8 cellular contexts compared by ENCODE assay signal in the genomic region with DNA sequence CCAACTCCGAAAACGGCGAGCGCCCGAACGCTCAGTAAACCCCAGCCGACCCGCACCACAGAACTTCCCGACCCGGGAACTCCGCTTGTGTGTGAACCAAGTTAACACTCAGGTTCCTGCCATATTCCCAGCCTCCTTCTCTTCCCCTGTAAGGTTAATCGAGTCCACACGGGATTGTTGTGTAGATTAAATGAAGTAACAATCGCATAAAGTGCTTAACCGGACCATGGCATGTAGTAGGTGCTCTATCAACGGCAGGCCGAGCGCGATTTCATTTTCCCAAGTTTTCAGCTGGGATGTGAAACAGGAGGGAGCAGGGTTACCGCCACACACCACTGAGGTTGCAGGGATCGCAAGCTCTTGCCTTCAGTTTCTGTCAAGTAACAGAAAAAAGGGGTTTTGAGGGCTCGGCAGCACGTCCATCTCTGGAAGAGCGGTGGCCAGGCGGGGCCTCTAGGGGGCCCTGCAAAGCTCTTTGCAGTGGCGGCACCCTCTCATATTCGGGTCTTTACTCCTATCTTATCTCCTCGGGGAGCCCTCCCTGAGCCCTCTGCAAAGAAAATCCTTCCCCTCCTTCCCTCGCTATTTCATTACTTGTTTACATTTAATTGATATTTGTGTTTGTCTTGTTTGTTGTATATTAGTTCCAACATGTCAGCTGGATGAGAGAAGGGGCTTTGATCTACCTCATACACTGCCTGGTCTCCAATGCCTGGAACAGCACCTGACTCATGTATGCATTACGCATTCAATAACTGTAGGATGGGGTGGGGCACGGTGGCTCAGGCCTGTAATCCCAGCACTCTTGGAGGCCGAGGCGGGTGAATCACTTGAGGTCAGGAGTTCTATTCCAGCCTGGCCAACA. TPM values are rescaled to one million over a fixed set of nuclear protein-coding genes. Genes with fewer than 3 reads are reported as not detected.
DNase-seq lines count a peak whose midpoint lies in the region; ATAC-seq and TF ChIP-seq lines count a peak whose summit lies in the region.

No MANE protein-coding gene starts in this region.

- H4K20me1 ChIP-seq in MM.1S (ENCODE audit: insufficient read depth, low read length): no peaks in the 10 kb centered on the region

- CTCF ChIA-PET in activated CD4-positive, alpha-beta memory T cell treated with anti-CD3 and anti-CD28 coated beads, Interleukin-2, amount 10 ng/mL, durations not matched to agents 7 days and 5 days (lab: Charles Lee): interaction anchor here (0.8 kb wide), 1 partner anchor 14 kb away, joined by 3 read pairs; no protein-coding TSS in a partner anchor

- peak overlapping the region; percentile 77 for H3K4me2 ChIP-seq in MM.1S (ENCODE audit: low read depth, low read length)

- H3K4me3 ChIP-seq in MM.1S (ENCODE audit: low read length): peak overlapping the region; percentile 90
- peak overlapping the region; percentile 31 for H3K4me3 ChIP-seq in fibroblast of mammary gland (ENCODE audit: control insufficient read depth, low read depth, low read length)

- H3K9me2 ChIP-seq in MM.1S (replicated peaks; ENCODE audit: insufficient read depth, low read length): no peaks in the 10 kb centered on the region

- POLR2A ChIA-PET in activated CD4-positive, alpha-beta memory T cell treated with anti-CD3 and anti-CD28 coated beads, Interleukin-2, amount 10 ng/mL, durations not matched to agents 7 days and 5 days (lab: Charles Lee): no interaction called here

- peak; percentile 78 for TF ChIP-seq CTCF in MM.1S (IDR thresholded peaks at IDR 0.05; ENCODE audit: low read length)
- peak; percentile 31 for TF ChIP-seq CTCF in fibroblast of mammary gland (conservative IDR thresholded peaks at IDR 0.05; ENCODE audit: control insufficient read depth, insufficient read depth, low read depth, low read length)

- H3K27me3 Mint-ChIP-seq in activated CD4-positive, alpha-beta memory T cell treated with anti-CD3 and anti-CD28 coated beads, Interleukin-2, amount 10 ng/mL, durations not matched to agents 7 days and 5 days: peaks cover 27% of the 10 kb centered on the region

- H3K36me3 ChIP-seq in MM.1S (replicated peaks; ENCODE audit: insufficient read depth, low read length): no peaks in the 10 kb centered on the region

- H2AFZ ChIP-seq in MM.1S (ENCODE audit: low read length): peak overlapping the region; percentile 87

- no peak overlapping the region for H3K27ac Mint-ChIP-seq in activated CD4-positive, alpha-beta memory T cell treated with anti-CD3 and anti-CD28 coated beads, Interleukin-2, amount 10 ng/mL, durations not matched to agents 7 days and 5 days

- ATAC-seq in HG02678 (IDR thresholded peaks at IDR 0.05; ENCODE audit: unreplicated experiment): no peak

- peaks cover 6% of the 10 kb centered on the region; the same call in 1 of the 2 replicates for H3F3A ChIP-seq in MM.1S (ENCODE audit: insufficient read depth, low read length)

- no peaks in the 10 kb centered on the region for H3K9me3 Mint-ChIP-seq in activated CD4-positive, alpha-beta memory T cell treated with anti-CD3 and anti-CD28 coated beads, Interleukin-2, amount 10 ng/mL, durations not matched to agents 7 days and 5 days

- peaks cover 91% of the 10 kb centered on the region for H3K79me2 ChIP-seq in MM.1S (ENCODE audit: low read length)

- peak overlapping the region; percentile 79 for H3K9ac ChIP-seq in MM.1S (ENCODE audit: low read length)

- peaks cover 2% of the 10 kb centered on the region for H3K36me3 Mint-ChIP-seq in activated CD4-positive, alpha-beta memory T cell treated with anti-CD3 and anti-CD28 coated beads, Interleukin-2, amount 10 ng/mL, durations not matched to agents 7 days and 5 days (ENCODE audit: low read depth)

- H3K4me3 Mint-ChIP-seq in activated CD4-positive, alpha-beta memory T cell treated with anti-CD3 and anti-CD28 coated beads, Interleukin-2, amount 10 ng/mL, durations not matched to agents 7 days and 5 days: peak overlapping the region; percentile 78

- H3K4me1 ChIP-seq in MM.1S (ENCODE audit: low read length): 0 out of 2 replicates have a peak, but pooled peaks cover 4% of the 10 kb centered on the region

- no peaks in the 10 kb centered on the region for H3K9me3 ChIP-seq in MM.1S (replicated peaks; ENCODE audit: insufficient read depth, low read length)

- H3K27ac ChIP-seq in MM.1S (ENCODE audit: low read length): peak overlapping the region; percentile 45; the same call in 1 of the 2 replicates

- peaks cover 9% of the 10 kb centered on the region for H3K4me1 Mint-ChIP-seq in activated CD4-positive, alpha-beta memory T cell treated with anti-CD3 and anti-CD28 coated beads, Interleukin-2, amount 10 ng/mL, durations not matched to agents 7 days and 5 days

- DNase-seq in NCI-H2171 treated with DMSO at 0.1 percent for 48 hours (lab: John Stamatoyannopoulos, UW) (peak; percentile 22), NCI-H2171 (lab: John Stamatoyannopoulos, UW) (no peak), MM.1S (peak; percentile 71), fibroblast of mammary gland (ENCODE audit: low read depth) (peak; percentile 70), non-pigmented ciliary epithelial cell (ENCODE audit: low read depth) (peak; percentile 24), NCI-H1048 (lab: John Stamatoyannopoulos, UW) (no peak)
- DNase-seq in activated CD4-positive, alpha-beta memory T cell treated with anti-CD3 and anti-CD28 coated beads, Interleukin-2, amount 10 ng/mL, durations not matched to agents 7 days and 5 days: peak; percentile 23

- no peaks in the 10 kb centered on the region for H3K27me3 ChIP-seq in MM.1S (replicated peaks; ENCODE audit: insufficient read depth, low read length)

RNA-seq across cellular contexts. Expression of a gene that starts 0.8 kb away (rescaled TPM):
- 1 to 10 TPM; 2.3 to 3.4 TPM for total RNA-seq in activated CD4-positive, alpha-beta memory T cell treated with anti-CD3 and anti-CD28 coated beads, Interleukin-2, amount 10 ng/mL, durations not matched to agents 7 days and 5 days

Comparison
In these comparisons a context has a peak if more than half of its experiments do, and no peak if none do; other contexts are left out.
1. DNase-seq: peak in NCI-H2171 treated with DMSO at 0.1 percent for 48 hours (single experiment), MM.1S (single experiment), activated CD4-positive, alpha-beta memory T cell treated with anti-CD3 and anti-CD28 coated beads, Interleukin-2, amount 10 ng/mL, durations not matched to agents 7 days and 5 days (single experiment), fibroblast of mammary gland (single experiment) and non-pigmented ciliary epithelial cell (single experiment); none in NCI-H2171 (single experiment) and NCI-H1048 (single experiment).